Comparison of ENCODE assay signal across 25 cellular contexts in genomic region chr9:108677776-108678175, GRCh38.
"Had no signal": no experiment of that assay in that cellular context is flagged by ENCODE, and none has a peak within 500 bp of the region (broad histone marks: within the 10 kb centered on the region; RNA-seq: fewer than 3 reads in every experiment).

No MANE protein-coding gene starts in this region.

- H3K9me3 ChIP-seq: neutrophil, pancreas, prostate gland, right lobe of liver, sigmoid colon, stomach, thoracic aorta, thyroid gland, tibial nerve, upper lobe of right lung, uterus had no signal

- H3K36me3 ChIP-seq: neutrophil, pancreas, prostate gland, right lobe of liver, sigmoid colon, stomach, thoracic aorta, thyroid gland, tibial nerve, upper lobe of right lung, uterus had no signal

- H3K27me3 ChIP-seq: neutrophil, pancreas, right lobe of liver, sigmoid colon, stomach, thyroid gland, tibial nerve, upper lobe of right lung, uterus had no signal

- H3K4me1 ChIP-seq: pancreas, prostate gland, right lobe of liver, sigmoid colon, stomach, tibial nerve, upper lobe of right lung, uterus had no signal

- DNase-seq: naive thymus-derived CD8-positive, alpha-beta T cell; nephron progenitor cell; nucleus accumbens; pancreas; retina; right cardiac atrium; right lobe of liver; sigmoid colon; small intestine; stimulated activated CD4-positive, alpha-beta T cell treated with anti-CD3 and anti-CD28 coated beads, Interleukin-15, amount 100 ng/mL, for 24 hours; stimulated activated CD4-positive, alpha-beta T cell treated with anti-CD3 and anti-CD28 coated beads, Interleukin-2, amount 100 ng/mL, for 24 hours; stimulated activated CD4-positive, alpha-beta T cell treated with anti-CD3 and anti-CD28 coated beads, Interleukin-2, amount 100 ng/mL, for 48 hours; stimulated activated CD4-positive, alpha-beta T cell treated with anti-CD3 and anti-CD28 coated beads, Interleukin-4, amount 100 ng/mL, for 24 hours; stimulated activated naive B cell treated with anti-CD40 and anti-IgM and Interleukin-4, amounts not matched to agents 10 μg/mL and 1 μg/mL and 100 μg/mL, for 72 hours; stimulated activated naive CD4-positive, alpha-beta T cell treated with Interleukin-2 at 50 U/mL for 16 hours; stomach; thyroid gland; upper lobe of right lung; uterus had no signal

- H3K4me3 ChIP-seq: pancreas, prostate gland, right lobe of liver, sigmoid colon, stomach, thoracic aorta, thyroid gland, tibial nerve, upper lobe of right lung, uterus had no signal

- H3K27ac ChIP-seq: neutrophil, pancreas, prostate gland, right lobe of liver, sigmoid colon, stomach, thoracic aorta, thyroid gland, tibial nerve, upper lobe of right lung, uterus had no signal

- ATAC-seq: naive thymus-derived CD8-positive, alpha-beta T cell; natural killer cell treated with Interleukin-12 subunit alpha and Interleukin-12 subunit beta and Interleukin-15 and Interleukin-18, amount 100 ng/mL, for 72 hours; pancreas; right cardiac atrium; right lobe of liver; stimulated activated effector memory CD8-positive, alpha-beta T cell treated with anti-CD3 and anti-CD28 coated beads, Interleukin-12 subunit alpha, Interleukin-12 subunit beta, amount 100 ng/mL, for 72 hours; stimulated activated naive B cell treated with anti-CD40 and anti-IgM and Interleukin-4, amounts not matched to agents 10 μg/mL and 1 μg/mL and 100 μg/mL, for 72 hours; upper lobe of right lung had no signal
